25 cellular contexts compared by ENCODE assay signal in genomic region chr3:38312356-38312755, GRCh38. TPM values are rescaled to one million over a fixed set of nuclear protein-coding genes. Genes with fewer than 3 reads are reported as not detected.
"Had no signal": no experiment of that assay in that cellular context is flagged by ENCODE, and none has a peak within 500 bp of the region (broad histone marks: within the 10 kb centered on the region; RNA-seq: fewer than 3 reads in every experiment).

No MANE protein-coding gene starts in this region.

- H3K9me3 ChIP-seq: gastroesophageal sphincter, heart left ventricle, right lobe of liver, suprapubic skin, transverse colon, upper lobe of right lung, uterus had no signal

- H3K4me3 Mint-ChIP-seq: memory B cell; natural killer cell; stimulated activated naive B cell treated with anti-CD40 and anti-IgM and Interleukin-4, amounts not matched to agents 10 μg/mL and 1 μg/mL and 100 μg/mL, for 72 hours; stimulated activated naive CD8-positive, alpha-beta T cell treated with anti-CD3 and anti-CD28 coated beads, Interleukin-15, Interleukin-2, amounts not matched to agents 100 ng/mL and 50 ng/mL, for 24 hours had no signal

- H3K4me1 ChIP-seq: gastroesophageal sphincter, parathyroid adenoma, right lobe of liver, suprapubic skin, transverse colon, upper lobe of right lung, uterus had no signal

- DNase-seq: dermis blood vessel endothelial cell; effector memory CD4-positive, alpha-beta T cell; foreskin fibroblast; heart left ventricle; kidney; natural killer cell; occipital lobe; right lobe of liver; small intestine; stimulated activated CD4-positive, alpha-beta T cell treated with anti-CD3 and anti-CD28 coated beads, Interleukin-15, amount 100 ng/mL, for 24 hours; stimulated activated CD4-positive, alpha-beta T cell treated with anti-CD3 and anti-CD28 coated beads, Interleukin-2, amount 100 ng/mL, for 48 hours; stimulated activated naive B cell treated with anti-CD40 and anti-IgM and Interleukin-4, amounts not matched to agents 10 μg/mL and 1 μg/mL and 100 μg/mL, for 72 hours; transverse colon; upper lobe of right lung; uterus had no signal

- H3K27ac ChIP-seq: coronary artery, gastroesophageal sphincter, heart left ventricle, hepatocyte, parathyroid adenoma, right lobe of liver, suprapubic skin, transverse colon, upper lobe of right lung, uterus had no signal

- H3K27me3 Mint-ChIP-seq: stimulated activated naive CD8-positive, alpha-beta T cell treated with anti-CD3 and anti-CD28 coated beads, Interleukin-15, Interleukin-2, amounts not matched to agents 100 ng/mL and 50 ng/mL, for 24 hours had no signal

- H3K9ac ChIP-seq: parathyroid adenoma had no signal

- H2AFZ ChIP-seq: hepatocyte, parathyroid adenoma had no signal

- H3K27me3 ChIP-seq: gastroesophageal sphincter, heart left ventricle, hepatocyte, right lobe of liver, suprapubic skin, transverse colon, upper lobe of right lung, uterus had no signal

- H3K4me3 ChIP-seq: coronary artery, gastroesophageal sphincter, heart left ventricle, hepatocyte, lung, right lobe of liver, suprapubic skin, transverse colon, upper lobe of right lung, uterus had no signal

- ATAC-seq: gastroesophageal sphincter; heart left ventricle; left lobe of liver; natural killer cell; right lobe of liver; stimulated activated naive B cell treated with anti-CD40 and anti-IgM and Interleukin-4, amounts not matched to agents 10 μg/mL and 1 μg/mL and 100 μg/mL, for 72 hours; upper lobe of right lung had no signal

- H3K27ac Mint-ChIP-seq: memory B cell; natural killer cell; stimulated activated naive B cell treated with anti-CD40 and anti-IgM and Interleukin-4, amounts not matched to agents 10 μg/mL and 1 μg/mL and 100 μg/mL, for 72 hours; stimulated activated naive CD8-positive, alpha-beta T cell treated with anti-CD3 and anti-CD28 coated beads, Interleukin-15, Interleukin-2, amounts not matched to agents 100 ng/mL and 50 ng/mL, for 24 hours had no signal

- H3K36me3 Mint-ChIP-seq: memory B cell; natural killer cell; stimulated activated naive B cell treated with anti-CD40 and anti-IgM and Interleukin-4, amounts not matched to agents 10 μg/mL and 1 μg/mL and 100 μg/mL, for 72 hours had no signal

- H3K9me3 Mint-ChIP-seq: memory B cell; natural killer cell; stimulated activated naive B cell treated with anti-CD40 and anti-IgM and Interleukin-4, amounts not matched to agents 10 μg/mL and 1 μg/mL and 100 μg/mL, for 72 hours; stimulated activated naive CD8-positive, alpha-beta T cell treated with anti-CD3 and anti-CD28 coated beads, Interleukin-15, Interleukin-2, amounts not matched to agents 100 ng/mL and 50 ng/mL, for 24 hours had no signal

- H3K79me2 ChIP-seq: hepatocyte, parathyroid adenoma had no signal

- H3K4me2 ChIP-seq: hepatocyte had no signal

- H3K4me1 Mint-ChIP-seq: memory B cell; natural killer cell; stimulated activated naive B cell treated with anti-CD40 and anti-IgM and Interleukin-4, amounts not matched to agents 10 μg/mL and 1 μg/mL and 100 μg/mL, for 72 hours had no signal

- H3K36me3 ChIP-seq: gastroesophageal sphincter, heart left ventricle, right lobe of liver, suprapubic skin, transverse colon, upper lobe of right lung, uterus had no signal

RNA-seq across cellular contexts. Expression of gene SLC22A14, which starts 30.3 kb away (rescaled TPM):
- total RNA-seq: left lobe of liver, lung had no signal

RNA-seq across cellular contexts. Expression of gene SLC22A13, which starts 46.7 kb away (rescaled TPM):
- total RNA-seq: mononuclear cell had no signal
